Comparison of ENCODE assay signal across 8 cellular contexts in the genomic region with DNA sequence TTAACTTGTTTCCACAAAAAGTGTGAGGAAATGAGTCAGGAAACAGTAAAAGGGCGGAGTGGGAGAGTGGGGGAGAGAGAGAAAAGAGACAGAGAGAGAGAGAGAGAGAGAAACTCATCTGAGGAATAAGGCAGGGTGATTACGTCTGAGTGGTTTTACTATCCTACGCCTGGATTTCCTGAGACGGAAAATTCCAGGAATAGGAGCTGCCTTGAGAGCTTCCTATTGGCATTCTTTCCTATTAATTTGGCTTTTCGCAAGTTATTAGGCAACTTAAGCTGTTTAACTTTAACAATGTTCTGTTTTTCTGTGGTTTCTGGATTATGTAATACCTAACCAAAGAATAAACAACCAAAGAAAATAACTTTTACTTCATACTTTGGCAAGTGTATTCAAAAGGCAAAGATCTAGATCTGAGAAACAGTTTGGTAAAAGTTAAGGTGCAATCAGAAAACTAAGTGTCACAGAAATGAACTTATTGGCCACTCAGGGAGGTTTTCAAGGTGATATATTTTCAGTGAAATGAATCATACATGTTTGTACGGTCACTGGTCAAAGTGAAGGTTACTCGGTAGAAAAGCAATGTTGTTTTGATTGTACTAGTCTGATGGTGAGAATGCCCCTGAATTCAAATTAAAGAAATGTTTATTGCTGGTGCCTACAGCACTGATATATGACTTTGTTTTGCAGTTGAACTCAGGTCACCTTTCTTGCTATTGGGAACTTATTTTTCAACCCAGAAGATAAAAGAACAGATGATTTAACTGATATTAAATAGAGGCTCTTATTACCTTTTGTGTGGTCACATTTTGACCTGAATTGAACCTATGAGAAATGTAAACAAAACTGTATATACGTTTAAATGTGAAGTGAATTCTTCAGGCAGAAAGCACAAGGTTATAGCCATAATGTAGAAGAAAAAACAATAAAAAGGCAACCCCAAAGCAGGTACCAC. TPM values are rescaled to one million over a fixed set of nuclear protein-coding genes. Genes with fewer than 3 reads are reported as not detected.
DNase-seq lines count a peak whose midpoint lies in the region; ATAC-seq, FAIRE-seq and TF ChIP-seq lines count a peak whose summit lies in the region.

No MANE protein-coding gene starts in this region.

- H3K4me2 ChIP-seq in HCT116 (ENCODE audit: low read length), result peak overlapping the region; percentile 48

- intact Hi-C loops in HCT116 (cut with micrococcal nuclease) (no loop called here), uterus (cut with DNase I; ENCODE audit: low total_unique reads) (no loop called here)

- H3K9me3 ChIP-seq in HCT116 (ENCODE audit: control insufficient read depth in 1 of 2, insufficient read depth in 1 of 2, low read depth in 1 of 2, low read length in 2 of 2) (peaks cover 0 to 2% of the 10 kb centered on the region in 2 experiments; a peak in 1 of 4 replicates), lung (ENCODE audit: control insufficient read depth in 2 of 2, insufficient read depth in 1 of 2, low read length in 1 of 2) (no peaks in the 10 kb centered on the region), uterus (no peaks in the 10 kb centered on the region)

- BruUV-seq in HCT116 (replicated peaks; lab: Mats Ljungman, UMichigan), result no TSS peak

- ATAC-seq in HCT116, result peak; percentile 47
- peak; percentile 70 for ATAC-seq in lung (ENCODE audit: insufficient read depth, low FRiP score)
- no peak for ATAC-seq in HG03039 (IDR thresholded peaks at IDR 0.05; ENCODE audit: unreplicated experiment)

- 4 to 8% methylated on average over 8 of the region's 8 CpGs for WGBS in lung, 2 donors

- no peaks in the 10 kb centered on the region for H3K79me2 ChIP-seq in HCT116 (ENCODE audit: insufficient read depth, low read length)

- no peak for FAIRE-seq in bronchial epithelial cell (lab: Jason Lieb, UNC)

- H3K27me3 ChIP-seq in HCT116 (ENCODE audit: insufficient read depth, low read length) (no peaks in the 10 kb centered on the region), bronchial epithelial cell (ENCODE audit: control insufficient read depth, insufficient read depth, low read length) (no peaks in the 10 kb centered on the region), lung (ENCODE audit: control insufficient read depth, insufficient read depth) (no peaks in the 10 kb centered on the region), uterus (no peaks in the 10 kb centered on the region)

- H3K4me3 ChIP-seq in HCT116 (replicated peaks in 1 of 2; ENCODE audit: low read depth in 1 of 2, low read length in 2 of 2) (peak overlapping the region in 1 of 2 experiments; percentile 13; a peak in 1 of 4 replicates), bronchial epithelial cell (ENCODE audit: low read depth, low read length) (no peak overlapping the region), lung (no peak overlapping the region), uterus (no peak overlapping the region)

- RAD21 ChIA-PET in HCT116 (lab: Charles Lee; ENCODE audit: low non-redundant PET in 1 of 2, low total read pairs in 2 of 2, uncharacterized antibody in 2 of 2, unreplicated experiment in 2 of 2), result no interaction called here

- CTCF ChIA-PET in HCT116 (lab: Charles Lee), result no interaction called here

- no peak overlapping the region for H3K9ac ChIP-seq in HCT116 (ENCODE audit: low read length)

- TF ChIP-seq CTCF in HCT116 (IDR thresholded peaks at IDR 0.05 in 2 of 3, conservative IDR thresholded peaks at IDR 0.05 in 1 of 3; ENCODE audit: borderline replicate concordance in 1 of 3, insufficient read depth in 1 of 3, low read depth in 2 of 3, low read length in 2 of 3), result no peak
- TF ChIP-seq CTCF in bronchial epithelial cell (IDR thresholded peaks at IDR 0.05; ENCODE audit: insufficient read depth, low read length, severe bottlenecking), result no peak
- no peak for TF ChIP-seq CTCF in lung (IDR thresholded peaks at IDR 0.05; ENCODE audit: control extremely low read depth, extremely low read depth)
- TF ChIP-seq CTCF in uterus (IDR thresholded peaks at IDR 0.05), result no peak

- H3K9me2 ChIP-seq in HCT116 (ENCODE audit: insufficient read depth), result no peaks in the 10 kb centered on the region

- no peaks in the 10 kb centered on the region for H4K20me1 ChIP-seq in HCT116 (ENCODE audit: insufficient read depth)

- no peaks in the 10 kb centered on the region for H3K36me3 ChIP-seq in HCT116 (ENCODE audit: control insufficient read depth in 1 of 2, insufficient read depth in 2 of 2, low read length in 2 of 2)
- H3K36me3 ChIP-seq in bronchial epithelial cell (ENCODE audit: control insufficient read depth, insufficient read depth, low read length), result no peaks in the 10 kb centered on the region
- H3K36me3 ChIP-seq in lung (ENCODE audit: control insufficient read depth in 2 of 2, insufficient read depth in 2 of 2, low read length in 2 of 2), result no peaks in the 10 kb centered on the region
- H3K36me3 ChIP-seq in uterus, result no peaks in the 10 kb centered on the region

- no peak for TF ChIP-seq RAD21 in HCT116 (IDR thresholded peaks at IDR 0.05; ENCODE audit: low read depth)

- DNase-seq in GF-D8 (lab: John Stamatoyannopoulos, UW) (peak; percentile 68), HCT116 (ENCODE audit: low read depth, low spot score) (no peak), NOMO-1 (lab: John Stamatoyannopoulos, UW; ENCODE audit: unreplicated experiment in 2 of 2) (peak; percentile 65 to 87), bronchial epithelial cell (ENCODE audit: low read depth) (peak; percentile 95), lung (ENCODE audit: low spot score) (no peak), uterus (peak in 1 of 2 donors; percentile 77), mesenteric fat pad (ENCODE audit: low spot score) (no peak)

- peaks cover 11 to 17% of the 10 kb centered on the region in 2 experiments for H3K4me1 ChIP-seq in HCT116 (ENCODE audit: control insufficient read depth in 1 of 2, insufficient read depth in 2 of 2, low read length in 2 of 2)
- H3K4me1 ChIP-seq in lung (ENCODE audit: control insufficient read depth in 2 of 2, insufficient read depth in 2 of 2, low read length in 2 of 2), result peaks cover 1 to 6% of the 10 kb centered on the region in 2 donors
- H3K4me1 ChIP-seq in uterus, result peaks cover 0 to 3% of the 10 kb centered on the region in 2 donors

- POLR2A ChIA-PET in HCT116 (lab: Charles Lee), result no interaction called here

- TF ChIP-seq POLR2A in HCT116 (IDR thresholded peaks at IDR 0.05; ENCODE audit: borderline replicate concordance, extremely low read depth, insufficient read depth, insufficient read length), result no peak
- TF ChIP-seq POLR2A in uterus (IDR thresholded peaks at IDR 0.05), result peak in 1 of 2 donors; percentile 38

- H3K27ac ChIP-seq in HCT116 (ENCODE audit: low read depth, low read length) (no peak overlapping the region), lung (ENCODE audit: low read depth in 1 of 2, low read length in 1 of 2) (peak overlapping the region; percentile 60 to 73), uterus (peak overlapping the region; percentile 84 to 89)

- peak overlapping the region; percentile 84 for H2AFZ ChIP-seq in HCT116 (ENCODE audit: low read depth, low read length, poor library complexity, severe bottlenecking)

TF ChIP-seq in HCT116, 20 proteins besides CTCF, POLR2A, EP300 and RAD21:
- TF ChIP-seq CEBPB (IDR thresholded peaks at IDR 0.05; ENCODE audit: low read depth) (0 out of 2 replicates have a peak, but pooled peaks have one; percentile 8), EGR1 (IDR thresholded peaks at IDR 0.05; ENCODE audit: low read depth) (no peak), JUND (IDR thresholded peaks at IDR 0.05) (no peak), CBX3 (IDR thresholded peaks at IDR 0.05; ENCODE audit: low read depth) (no peak)

RNA-seq across cellular contexts. Expression of gene TNFSF10, which starts 39.9 kb away (rescaled TPM):
- 0.20 TPM for total RNA-seq in HCT116 (2021; ENCODE audit: unreplicated experiment)
- 0.27 TPM in 1 of 2 replicates, not detected in the other for polyA plus RNA-seq in HCT116 (2012)
- total RNA-seq in bronchial epithelial cell, result 15.5 and 24.6 TPM in 2 replicates
- total RNA-seq in lung, result 100 to 1,000 TPM in 1 of 2 donors, 10 to 100 TPM in 1; 41.5 to 107 TPM
- 10 to 100 TPM; 22.9 to 78.6 TPM for polyA plus RNA-seq in lung
- 100 to 1,000 TPM in 1 of 4 donors, 10 to 100 TPM in 3; 26.9 to 163 (median 37.4) TPM for total RNA-seq in uterus
- total RNA-seq in mesenteric fat pad, result 23.0 TPM

Comparison
In these comparisons a context has a peak if more than half of its experiments do, and no peak if none do; other contexts are left out.
1. DNase-seq: peak in GF-D8 (single experiment), NOMO-1 (2 of 2) and bronchial epithelial cell (single experiment); none in HCT116 (single experiment), lung (single experiment) and mesenteric fat pad (single experiment).
2. RNA of gene TNFSF10, which starts 39.9 kb away (total RNA-seq): 41.5 to 107 TPM in lung, 26.9 to 163 TPM in uterus, 23.0 TPM in mesenteric fat pad (single experiment) and 15.5 to 24.6 TPM in bronchial epithelial cell; 0.20 TPM in HCT116 (single experiment); every median in the first group is over 10 times any median in the second.